ENCODE assay signal across 26 cellular contexts in genomic region chr12:102722147-102722546, GRCh38.
DNase-seq lines count a peak whose midpoint lies in the region; ATAC-seq and TF ChIP-seq lines count a peak whose summit lies in the region.
"Had no signal": no experiment of that assay in that cellular context is flagged by ENCODE, and none has a peak within 500 bp of the region (broad histone marks: within the 10 kb centered on the region; RNA-seq: fewer than 3 reads in every experiment).

No MANE protein-coding gene starts in this region.

- H3K4me1 Mint-ChIP-seq in WTC11, result peaks cover 9% of the 10 kb centered on the region
- H3K4me1 Mint-ChIP-seq: CD4-positive, CD25-positive, alpha-beta regulatory T cell; T-cell had no signal

- peak; percentile 95 for ATAC-seq in WTC11
- no peak for ATAC-seq in HG03108 (IDR thresholded peaks at IDR 0.05; ENCODE audit: unreplicated experiment)
- ATAC-seq: HepG2, K562, Right ventricle myocardium inferior, T-cell had no signal

- no peak overlapping the region for H3K4me3 Mint-ChIP-seq in WTC11
- H3K4me3 Mint-ChIP-seq: CD4-positive, CD25-positive, alpha-beta regulatory T cell; T-cell; T-helper 2 cell treated with Interferon-gamma antibody and Interleukin-4, amounts not matched to agents 5 μg/mL and 100 μg/mL, for 36 hours had no signal

- TF ChIP-seq CTCF in WTC11 (IDR thresholded peaks at IDR 0.05), result no peak

- DNase-seq in NCI-H510A treated with DMSO at 0.1 percent for 48 hours (lab: John Stamatoyannopoulos, UW) (peak; percentile 24), NCI-H510A (lab: John Stamatoyannopoulos, UW) (no peak), NCI-H2029 (lab: John Stamatoyannopoulos, UW) (peak; percentile 1), WTC11 (ENCODE audit: low spot score) (no peak), iPS-NIHi11 (ENCODE audit: low spot score) (peak; percentile 12), CD1c-positive myeloid dendritic cell (ENCODE audit: extremely low spot score) (no peak)
- no peak for DNase-seq in activated effector memory CD4-positive, alpha-beta T cell treated with anti-CD3 and anti-CD28 coated beads, Interleukin-2, amount 50 U/mL, for 16 hours
- DNase-seq: GDM1; GM23248; Kasumi-1; NCI-H1092 treated with DMSO at 0.1 percent for 48 hours; NCI-H1436; NCI-H187 treated with DMSO at 0.1 percent for 48 hours; NCI-H2227 treated with DMSO at 0.1 percent for 48 hours; NCI-H524 treated with DMSO at 0.1 percent for 48 hours; NCI-H82; NK-92 treated with Interleukin-12 subunit alpha and Interleukin-12 subunit beta, amount 100 ng/mL, for 24 hours; PC-9; SJCRH30; T-cell had no signal

- H3K27ac Mint-ChIP-seq in WTC11, result peak overlapping the region; percentile 88
- H3K27ac Mint-ChIP-seq: CD4-positive, CD25-positive, alpha-beta regulatory T cell; T-cell; T-helper 2 cell treated with Interferon-gamma antibody and Interleukin-4, amounts not matched to agents 5 μg/mL and 100 μg/mL, for 36 hours had no signal

- H3K9me3 Mint-ChIP-seq in WTC11, result no peaks in the 10 kb centered on the region
- H3K9me3 Mint-ChIP-seq: T-cell; T-helper 2 cell treated with Interferon-gamma antibody and Interleukin-4, amounts not matched to agents 5 μg/mL and 100 μg/mL, for 36 hours had no signal

- peaks cover 4% of the 10 kb centered on the region; the same call in 1 of the 2 replicates for H3K27me3 Mint-ChIP-seq in WTC11 (ENCODE audit: low read depth)
- H3K27me3 Mint-ChIP-seq: T-cell had no signal

- CTCF ChIA-PET in WTC11 (lab: Charles Lee), result interaction anchor here (0.7 kb wide), 1 partner anchor 19 kb away, joined by 3 read pairs; no protein-coding TSS in a partner anchor

- POLR2A ChIA-PET in WTC11 (lab: Charles Lee), result no interaction called here

- no peaks in the 10 kb centered on the region for H3K36me3 Mint-ChIP-seq in WTC11
- H3K36me3 Mint-ChIP-seq: CD4-positive, CD25-positive, alpha-beta regulatory T cell; T-cell had no signal

TF ChIP-seq in WTC11, 78 proteins besides CTCF, POLR2A, EP300 and RAD21:
- TF ChIP-seq ZNF317 (CRISPR knock-in tag; IDR thresholded peaks at IDR 0.05; ENCODE audit: borderline replicate concordance, low read depth) (no peak), RORB (CRISPR knock-in tag; IDR thresholded peaks at IDR 0.05) (no peak), ZNF232 (CRISPR knock-in tag; IDR thresholded peaks at IDR 0.05) (no peak)

Comparison
In these comparisons a context has a peak if more than half of its experiments do, and no peak if none do; other contexts are left out.
1. DNase-seq: peak in NCI-H510A treated with DMSO at 0.1 percent for 48 hours (single experiment), NCI-H2029 (single experiment) and iPS-NIHi11 (single experiment); none in NCI-H510A (single experiment), WTC11 (single experiment), CD1c-positive myeloid dendritic cell (single experiment) and activated effector memory CD4-positive, alpha-beta T cell treated with anti-CD3 and anti-CD28 coated beads, Interleukin-2, amount 50 U/mL, for 16 hours (single experiment).